In the genomic region with DNA sequence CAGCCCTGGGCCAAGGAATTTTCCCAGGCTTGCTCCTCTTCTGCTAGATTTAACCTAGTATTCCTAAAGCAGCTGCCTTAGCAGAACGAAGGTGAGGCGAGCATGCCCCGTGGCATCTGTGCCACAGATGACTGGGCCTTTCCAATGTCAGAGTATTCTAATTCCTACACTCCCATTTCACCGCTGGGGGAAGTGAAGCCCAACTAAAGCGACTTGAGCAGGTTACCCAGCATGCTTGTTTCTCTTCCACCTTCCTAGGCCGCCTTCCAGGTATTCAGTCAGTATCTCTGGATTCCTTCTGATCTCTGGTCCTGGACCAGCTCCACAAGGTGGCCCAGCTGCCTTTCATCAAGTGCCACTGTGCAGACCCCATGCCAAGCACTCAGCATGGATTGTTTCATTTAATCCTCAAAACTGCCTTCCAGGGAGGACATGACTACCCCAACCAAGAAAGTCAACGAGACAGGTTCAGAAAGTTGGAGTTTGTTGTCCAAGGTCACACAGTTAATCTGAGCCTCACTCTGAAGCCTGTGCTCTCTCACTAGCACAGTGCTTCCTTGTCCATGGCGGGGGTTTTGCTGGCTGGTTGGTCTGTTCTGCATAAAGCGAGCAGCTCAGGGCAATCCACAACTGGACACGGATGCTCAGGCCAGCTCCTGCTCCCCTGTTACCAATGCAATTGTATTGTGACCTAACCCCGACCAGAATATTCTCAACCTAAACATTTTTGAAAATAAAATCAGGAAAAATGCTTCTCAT, we compare ENCODE assay signal across 16 cellular contexts. TPM values are rescaled to one million over a fixed set of nuclear protein-coding genes. Genes with fewer than 3 reads are reported as not detected.
DNase-seq lines count a peak whose midpoint lies in the region; ATAC-seq and TF ChIP-seq lines count a peak whose summit lies in the region.
"Had no signal": no experiment of that assay in that cellular context is flagged by ENCODE, and none has a peak within 500 bp of the region (broad histone marks: within the 10 kb centered on the region; RNA-seq: fewer than 3 reads in every experiment).

No MANE protein-coding gene starts in this region.

- H3K4me1 ChIP-seq in right cardiac atrium (ENCODE audit: control insufficient read depth, insufficient read depth, low read length) (no peaks in the 10 kb centered on the region), endodermal cell (ENCODE audit: control insufficient read depth, insufficient read depth, low read length) (no peaks in the 10 kb centered on the region), neural progenitor cell (no peaks in the 10 kb centered on the region)
- H3K4me1 ChIP-seq: Peyer's patch had no signal

- no peaks in the 10 kb centered on the region for H3K27me3 ChIP-seq in right cardiac atrium (ENCODE audit: control insufficient read depth, insufficient read depth)
- H3K27me3 ChIP-seq in endodermal cell (ENCODE audit: control insufficient read depth, insufficient read depth, low read length, poor library complexity, severe bottlenecking), result no peaks in the 10 kb centered on the region
- H3K27me3 ChIP-seq in neural progenitor cell, result no peaks in the 10 kb centered on the region
- H3K27me3 ChIP-seq: Peyer's patch had no signal

- H3K36me3 ChIP-seq in endodermal cell (ENCODE audit: control insufficient read depth, insufficient read depth, low read length), result no peaks in the 10 kb centered on the region
- no peaks in the 10 kb centered on the region for H3K36me3 ChIP-seq in neural progenitor cell

- no peak overlapping the region for H3K4me3 ChIP-seq in right cardiac atrium (ENCODE audit: low read length)
- H3K4me3 ChIP-seq in endodermal cell (ENCODE audit: low read length), result no peak overlapping the region
- H3K4me3 ChIP-seq in neural progenitor cell, result no peak overlapping the region
- H3K4me3 ChIP-seq: A549, Peyer's patch had no signal

- no peak for TF ChIP-seq CTCF in endodermal cell (conservative IDR thresholded peaks at IDR 0.05)
- TF ChIP-seq CTCF in neural progenitor cell (IDR thresholded peaks at IDR 0.05), result no peak
- no peak for TF ChIP-seq CTCF in CD14-positive monocyte (IDR thresholded peaks at IDR 0.05)

- 89% methylated on average over 11 of the region's 11 CpGs for WGBS in right cardiac atrium
- 93 to 97% methylated on average over 8 to 11 of the region's 11 CpGs for WGBS in endodermal cell (ENCODE audit: insufficient coverage in 1 of 2, insufficient read length in 1 of 2), 2 experiments

- no peaks in the 10 kb centered on the region for H4K20me1 ChIP-seq in neural progenitor cell (ENCODE audit: low read depth)

- H2AFZ ChIP-seq in neural progenitor cell (replicated peaks), result no peak overlapping the region

- H3K9ac ChIP-seq in endodermal cell (ENCODE audit: extremely low read depth, low read length, poor library complexity, severe bottlenecking) (no peak overlapping the region), neural progenitor cell (no peak overlapping the region)

- H3K27ac Mint-ChIP-seq in endodermal cell (peak overlapping the region; percentile 33), neural progenitor cell (peak overlapping the region; percentile 57), CD14-positive monocyte (no peak overlapping the region)

- H3K4me2 ChIP-seq in neural progenitor cell, result no peak overlapping the region
- H3K4me2 ChIP-seq: A549 had no signal

- H3K79me2 ChIP-seq in neural progenitor cell (ENCODE audit: low read depth), result no peaks in the 10 kb centered on the region

- H3K27me3 Mint-ChIP-seq in endodermal cell (ENCODE audit: insufficient read depth) (no peaks in the 10 kb centered on the region), neural progenitor cell (ENCODE audit: insufficient read depth, low read depth) (peaks cover 5% of the 10 kb centered on the region), CD14-positive monocyte (ENCODE audit: low read depth in 3 of 3) (no peaks in the 10 kb centered on the region)

- intact Hi-C loops in left ventricle myocardium superior (cut with micrococcal nuclease) (no loop called here), right cardiac atrium (cut with DNase I) (no loop called here), CD14-positive monocyte (cut with micrococcal nuclease) (no loop called here)

- no peaks in the 10 kb centered on the region for H3F3A ChIP-seq in neural progenitor cell (ENCODE audit: low read depth)

- H3K9me3 Mint-ChIP-seq in endodermal cell, result peaks cover 11% of the 10 kb centered on the region
- peaks cover 7% of the 10 kb centered on the region for H3K9me3 Mint-ChIP-seq in neural progenitor cell
- H3K9me3 Mint-ChIP-seq in CD14-positive monocyte, result peaks cover 0 to 3% (median 0%) of the 10 kb centered on the region in 7 donors
- H3K9me3 Mint-ChIP-seq: CD8-positive, alpha-beta memory T cell had no signal

- H3K4me3 Mint-ChIP-seq in endodermal cell (no peak overlapping the region), neural progenitor cell (no peak overlapping the region), CD14-positive monocyte (no peak overlapping the region)
- H3K4me3 Mint-ChIP-seq: CD8-positive, alpha-beta memory T cell had no signal

- ATAC-seq in left ventricle myocardium superior, result peak; percentile 41
- no peak for ATAC-seq in right cardiac atrium
- ATAC-seq: A549 had no signal

- no peaks in the 10 kb centered on the region for H3K9me3 ChIP-seq in right cardiac atrium (ENCODE audit: control insufficient read depth, low read length)
- H3K9me3 ChIP-seq in endodermal cell (ENCODE audit: control insufficient read depth, low read length), result peaks cover 9% of the 10 kb centered on the region
- H3K9me3 ChIP-seq in neural progenitor cell (ENCODE audit: low read depth), result no peaks in the 10 kb centered on the region
- H3K9me3 ChIP-seq: A549, Peyer's patch had no signal

- no peak overlapping the region for H3K27ac ChIP-seq in right cardiac atrium (ENCODE audit: low read length)
- no peak overlapping the region for H3K27ac ChIP-seq in endodermal cell (ENCODE audit: low read depth, low read length)
- no peak overlapping the region for H3K27ac ChIP-seq in neural progenitor cell
- H3K27ac ChIP-seq: A549, Peyer's patch had no signal

- no peaks in the 10 kb centered on the region for H3K4me1 Mint-ChIP-seq in endodermal cell
- peaks cover 10% of the 10 kb centered on the region for H3K4me1 Mint-ChIP-seq in neural progenitor cell
- H3K4me1 Mint-ChIP-seq in CD14-positive monocyte, result no peaks in the 10 kb centered on the region
- H3K4me1 Mint-ChIP-seq: CD8-positive, alpha-beta memory T cell had no signal

- DNase-seq in left ventricle myocardium superior, result no peak
- DNase-seq in right cardiac atrium, result no peak
- DNase-seq in endodermal cell, result peak; percentile 40
- DNase-seq in neural progenitor cell (ENCODE audit: low spot score), result no peak
- DNase-seq in activated T-cell treated with anti-CD3 and anti-CD28 coated beads for 4 hours, result no peak
- DNase-seq in GF-D8 (lab: John Stamatoyannopoulos, UW), result no peak
- DNase-seq in CD14-positive monocyte (ENCODE audit: low spot score), result no peak
- DNase-seq: CD8-positive, alpha-beta memory T cell; DMS53; EL; KG1; NCI-H1105 treated with DMSO at 0.1 percent for 48 hours; NCI-H1694; NCI-H2081 treated with DMSO at 0.1 percent for 48 hours; Peyer's patch had no signal

- peaks cover 39% of the 10 kb centered on the region for H3K36me3 Mint-ChIP-seq in endodermal cell (ENCODE audit: low read depth)
- peaks cover 17% of the 10 kb centered on the region for H3K36me3 Mint-ChIP-seq in neural progenitor cell
- no peaks in the 10 kb centered on the region for H3K36me3 Mint-ChIP-seq in CD14-positive monocyte
- H3K36me3 Mint-ChIP-seq: CD8-positive, alpha-beta memory T cell had no signal

RNA-seq across cellular contexts. Expression of a gene that starts 15.1 kb away (rescaled TPM):
- 2.1 TPM for total RNA-seq in left ventricle myocardium superior
- total RNA-seq in right cardiac atrium, result 1 to 10 TPM; 3.9 to 9.2 (median 4.6) TPM
- 1.6 TPM for polyA plus RNA-seq in right cardiac atrium
- 10 to 100 TPM; 19.1 to 26.7 TPM for total RNA-seq in endodermal cell
- 5.1 TPM for polyA plus RNA-seq in endodermal cell (2013, experiment 1 of 2)
- 6.3 TPM for polyA plus RNA-seq in endodermal cell (2013, experiment 2 of 2)
- 22.3 and 24.1 TPM in 2 replicates for total RNA-seq in neural progenitor cell (ENCODE audit: low replicate concordance)
- polyA plus RNA-seq in CD14-positive monocyte, result not detected

Comparison
In these comparisons a context has a peak if more than half of its experiments do, and no peak if none do; other contexts are left out.
1. H3K27ac Mint-ChIP-seq: peak in endodermal cell (single experiment) and neural progenitor cell (single experiment); none in CD14-positive monocyte (0 of 7).